In the genomic region with DNA sequence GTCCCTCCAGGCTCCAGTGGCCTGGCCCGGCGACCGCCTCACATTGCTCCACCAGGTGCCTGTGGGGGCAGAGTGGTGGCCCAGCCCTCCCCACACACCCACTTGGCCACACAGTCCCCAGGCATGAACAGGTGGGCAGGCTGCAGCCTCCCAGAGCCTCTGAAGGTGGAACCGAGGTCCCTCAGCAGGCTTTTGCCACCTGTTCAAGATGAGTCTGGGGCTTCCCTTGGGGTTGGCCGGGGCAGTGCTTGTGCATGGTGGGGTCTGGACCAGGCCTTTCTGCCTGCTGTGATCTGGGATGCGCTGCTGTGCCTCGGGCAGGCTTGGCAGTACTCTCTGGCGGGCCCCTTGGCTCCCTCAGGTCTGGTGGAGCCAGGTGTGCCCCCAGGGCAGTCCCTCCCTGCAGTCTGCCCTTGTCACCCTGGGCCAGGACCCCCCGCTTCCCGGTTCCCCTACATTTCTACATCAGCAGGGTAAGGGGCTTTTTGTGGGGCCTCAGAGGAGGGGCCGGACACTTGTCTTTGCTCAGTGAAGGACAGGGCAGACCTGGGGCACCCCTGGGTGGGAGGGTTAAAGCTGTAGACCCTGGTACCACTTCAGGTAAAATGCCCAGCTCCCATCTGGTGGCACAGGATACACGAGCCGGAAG, we compare ENCODE assay signal across 19 cellular contexts. TPM values are rescaled to one million over a fixed set of nuclear protein-coding genes. Genes with fewer than 3 reads are reported as not detected.
DNase-seq lines count a peak whose midpoint lies in the region; ATAC-seq, FAIRE-seq and TF ChIP-seq lines count a peak whose summit lies in the region.
"Had no signal": no experiment of that assay in that cellular context is flagged by ENCODE, and none has a peak within 500 bp of the region (broad histone marks: within the 10 kb centered on the region; RNA-seq: fewer than 3 reads in every experiment).

No MANE protein-coding gene starts in this region.

- no peaks in the 10 kb centered on the region for H3K9me3 ChIP-seq in CD4-positive, alpha-beta T cell (ENCODE audit: control insufficient read depth, low read length)
- no peaks in the 10 kb centered on the region for H3K9me3 ChIP-seq in H1 (ENCODE audit: insufficient read depth in 2 of 2, low read depth in 1 of 2, low read length in 1 of 2)
- no peaks in the 10 kb centered on the region for H3K9me3 ChIP-seq in sigmoid colon
- H3K9me3 ChIP-seq: SJSA1 had no signal

- H3K36me3 ChIP-seq in H1 (ENCODE audit: control insufficient read depth in 2 of 4, insufficient read depth in 4 of 4, low read length in 3 of 4) (peaks cover 0 to 19% (median 8%) of the 10 kb centered on the region in 4 experiments; a peak in 4 of 8 replicates), sigmoid colon (peaks cover 27 to 48% (median 39%) of the 10 kb centered on the region in 4 donors)

- no peak overlapping the region for H3K56ac ChIP-seq in H1 (replicated peaks; ENCODE audit: insufficient read length, low read depth, low read length)

- no peak overlapping the region for H3K9ac ChIP-seq in H1 (replicated peaks in 1 of 4; ENCODE audit: extremely low read depth in 1 of 4, low read depth in 3 of 4, low read length in 3 of 4)

- no peak overlapping the region for H4K91ac ChIP-seq in H1 (replicated peaks; ENCODE audit: insufficient read length, low read length)

- no peak overlapping the region for H2BK12ac ChIP-seq in H1 (ENCODE audit: low read depth, low read length)

- no peaks in the 10 kb centered on the region for H3K79me2 ChIP-seq in H1 (ENCODE audit: control insufficient read depth in 1 of 2, insufficient read depth in 2 of 2, low read length in 2 of 2)

- peaks cover 20% of the 10 kb centered on the region for H3K36me3 Mint-ChIP-seq in CD4-positive, alpha-beta T cell (ENCODE audit: low read depth)
- H3K36me3 Mint-ChIP-seq in IgD-negative memory B cell = no peaks in the 10 kb centered on the region
- H3K36me3 Mint-ChIP-seq in stimulated activated effector memory CD8-positive, alpha-beta T cell treated with anti-CD3 and anti-CD28 coated beads, Interleukin-12 subunit alpha, Interleukin-12 subunit beta, amount 100 ng/mL, for 72 hours = peaks cover 57% of the 10 kb centered on the region

- H3K4me2 ChIP-seq in H1 (ENCODE audit: insufficient read depth in 1 of 2, low read depth in 2 of 2, low read length in 2 of 2) = no peak overlapping the region

- H2BK120ac ChIP-seq in H1 (replicated peaks; ENCODE audit: low read depth, low read length) = no peak overlapping the region

- peaks cover 12% of the 10 kb centered on the region for H3K4me1 Mint-ChIP-seq in CD4-positive, alpha-beta T cell (ENCODE audit: low read depth)
- H3K4me1 Mint-ChIP-seq in IgD-negative memory B cell = peaks cover 0 to 11% (median 6%) of the 10 kb centered on the region in 3 donors
- no peaks in the 10 kb centered on the region for H3K4me1 Mint-ChIP-seq in stimulated activated effector memory CD8-positive, alpha-beta T cell treated with anti-CD3 and anti-CD28 coated beads, Interleukin-12 subunit alpha, Interleukin-12 subunit beta, amount 100 ng/mL, for 72 hours

- no peak overlapping the region for H2AK5ac ChIP-seq in H1 (ENCODE audit: low read depth, low read length)

- TF ChIP-seq EP300 in H1 (IDR thresholded peaks at IDR 0.05; ENCODE audit: borderline replicate concordance in 1 of 2, low read depth in 2 of 2, low read length in 2 of 2) (no peak), sigmoid colon (IDR thresholded peaks at IDR 0.05) (no peak)

- no peaks in the 10 kb centered on the region for H3K79me1 ChIP-seq in H1 (ENCODE audit: low read depth, low read length)

- 0 out of 2 replicates have a peak overlapping the region, but pooled peaks have one; percentile 53 for H4K8ac ChIP-seq in H1 (ENCODE audit: extremely low read depth, insufficient read depth, low read length)

- no peak overlapping the region for H3K14ac ChIP-seq in H1 (ENCODE audit: insufficient read length)

- CTCF ChIA-PET in CD4-positive, alpha-beta T cell (lab: Charles Lee) = interaction anchor here (0.5 kb wide), 1 partner anchor 55 kb away, joined by 3 read pairs; no protein-coding TSS in a partner anchor
- CTCF ChIA-PET in H1 (lab: Charles Lee; ENCODE audit: partially characterized antibody) = interaction anchor here (0.7 to 3.5 kb wide), 5 partner anchors 15 to 224 kb away, joined by 3 to 15 read pairs (median 3); no protein-coding TSS in a partner anchor

- peak overlapping the region; percentile 82; the same call in 1 of the 2 replicates for H2BK5ac ChIP-seq in H1 (ENCODE audit: low read depth, low read length)

- no peak for ATAC-seq in CD4-positive, alpha-beta T cell (ENCODE audit: poor library complexity)
- peak; percentile 8 for ATAC-seq in stimulated activated effector memory CD8-positive, alpha-beta T cell treated with anti-CD3 and anti-CD28 coated beads, Interleukin-12 subunit alpha, Interleukin-12 subunit beta, amount 100 ng/mL, for 72 hours
- no peak for ATAC-seq in left ventricle myocardium superior

- peaks cover 40% of the 10 kb centered on the region for H3K27me3 ChIP-seq in CD4-positive, alpha-beta T cell (ENCODE audit: control insufficient read depth, insufficient read depth, low read length)
- H3K27me3 ChIP-seq in H1 (replicated peaks in 1 of 4; ENCODE audit: control insufficient read depth in 3 of 4, extremely low read depth in 1 of 4, insufficient read depth in 3 of 4, low read length in 3 of 4) (peaks cover 0 to 8% (median 2%) of the 10 kb centered on the region in 4 experiments; a peak in 2 of 7 replicates), sigmoid colon (peaks cover 36 to 53% (median 47%) of the 10 kb centered on the region in 3 donors)

- H3K4me3 ChIP-seq in H1 (ENCODE audit: extremely low read depth in 1 of 4, insufficient read depth in 2 of 4, low read depth in 3 of 4, low read length in 4 of 4) (no peak overlapping the region), sigmoid colon (no peak overlapping the region)
- H3K4me3 ChIP-seq: SJSA1 had no signal

- no peak for TF ChIP-seq RAD21 in H1 (IDR thresholded peaks at IDR 0.05 in 1 of 2, conservative IDR thresholded peaks at IDR 0.05 in 1 of 2; ENCODE audit: low read depth in 2 of 2, low read length in 2 of 2)

- H2BK20ac ChIP-seq in H1 (ENCODE audit: low read length) = no peak overlapping the region

- intact Hi-C loops in CD4-positive, alpha-beta T cell (cut with DNase I, micrococcal nuclease) = no loop called here
- intact Hi-C loops in left ventricle myocardium superior (cut with micrococcal nuclease) = no loop called here
- intact Hi-C loops in sigmoid colon (cut with DNase I) = no loop called here

- peak overlapping the region; percentile 38 for H3K4me3 Mint-ChIP-seq in CD4-positive, alpha-beta T cell
- H3K4me3 Mint-ChIP-seq in IgD-negative memory B cell = peak overlapping the region in 1 of 4 donors; percentile 58
- no peak overlapping the region for H3K4me3 Mint-ChIP-seq in stimulated activated effector memory CD8-positive, alpha-beta T cell treated with anti-CD3 and anti-CD28 coated beads, Interleukin-12 subunit alpha, Interleukin-12 subunit beta, amount 100 ng/mL, for 72 hours

- no peak overlapping the region for H3K27ac Mint-ChIP-seq in CD4-positive, alpha-beta T cell
- peak overlapping the region in 2 of 3 donors; percentile 42 to 46 for H3K27ac Mint-ChIP-seq in IgD-negative memory B cell
- H3K27ac Mint-ChIP-seq in stimulated activated effector memory CD8-positive, alpha-beta T cell treated with anti-CD3 and anti-CD28 coated beads, Interleukin-12 subunit alpha, Interleukin-12 subunit beta, amount 100 ng/mL, for 72 hours = peak overlapping the region; percentile 69

- H3K27me3 Mint-ChIP-seq in CD4-positive, alpha-beta T cell = peaks cover 23% of the 10 kb centered on the region
- H3K27me3 Mint-ChIP-seq in IgD-negative memory B cell = peaks cover 23% of the 10 kb centered on the region

- no peak overlapping the region for H3K18ac ChIP-seq in H1 (ENCODE audit: extremely low read depth, low read length)

- no peak overlapping the region for H2AFZ ChIP-seq in H1 (ENCODE audit: low read length)

- POLR2A ChIA-PET in CD4-positive, alpha-beta T cell (lab: Charles Lee) = interaction anchor here (0.9 to 2.7 kb wide), 4 partner anchors 9 to 41 kb away, joined by 3 to 10 read pairs (median 4); a partner anchor contains a TSS
- POLR2A ChIA-PET in H1 (lab: Charles Lee; ENCODE audit: partially characterized antibody) = interaction anchor here (0.6 to 2.4 kb wide), 11 partner anchors 9 to 128 kb away, joined by 3 to 14 read pairs (median 7); a partner anchor contains a TSS

- no peak for TF ChIP-seq CTCF in CD4-positive, alpha-beta T cell (IDR thresholded peaks at IDR 0.05)
- TF ChIP-seq CTCF in H1 (IDR thresholded peaks at IDR 0.05; ENCODE audit: control extremely low read depth in 1 of 3, insufficient read depth in 1 of 3, low read depth in 1 of 3, low read length in 3 of 3) (no peak), sigmoid colon (IDR thresholded peaks at IDR 0.05) (no peak)

- peaks cover 0 to 5% of the 10 kb centered on the region in 2 experiments for H4K20me1 ChIP-seq in H1 (replicated peaks in 1 of 2; ENCODE audit: control insufficient read depth in 1 of 2, insufficient read depth in 2 of 2, low read length in 2 of 2)

- H3K4ac ChIP-seq in H1 (replicated peaks; ENCODE audit: insufficient read length, low read depth, low read length) = no peak overlapping the region

- no peak for FAIRE-seq in H1 (lab: Jason Lieb, UNC)
- FAIRE-seq: G401.6, GM12892, GM19239 had no signal

- H2BK15ac ChIP-seq in H1 (ENCODE audit: low read length) = no peak overlapping the region

- H3K23me2 ChIP-seq in H1 (ENCODE audit: low read depth, low read length) = peaks cover 13% of the 10 kb centered on the region

- TF ChIP-seq POLR2A in H1 (IDR thresholded peaks at IDR 0.05; ENCODE audit: control extremely low read depth in 1 of 2, low read depth in 2 of 2, low read length in 2 of 2) (no peak), sigmoid colon (IDR thresholded peaks at IDR 0.05) (no peak)

- no peak overlapping the region for H4K5ac ChIP-seq in H1 (ENCODE audit: insufficient read length, low read depth, low read length)

- no peak for DNase-seq in CD4-positive, alpha-beta T cell
- DNase-seq in H1 (ENCODE audit: low read depth in 1 of 2, low spot score in 2 of 2) (no peak), left ventricle myocardium superior (no peak), sigmoid colon (no peak), medulla oblongata (ENCODE audit: extremely low spot score) (no peak)
- no peak for DNase-seq in stimulated activated effector memory CD8-positive, alpha-beta T cell treated with anti-CD3 and anti-CD28 coated beads, Interleukin-12 subunit alpha, Interleukin-12 subunit beta, amount 100 ng/mL, for 72 hours (ENCODE audit: low spot score in 2 of 2)
- DNase-seq: DMS79, GOT3, NCI-H1417, NCI-H2029, NCI-H2171 treated with DMSO at 0.1 percent for 48 hours, NCI-H510A, RPMI8226, SW 1271 had no signal

- no peak overlapping the region for H3K27ac ChIP-seq in CD4-positive, alpha-beta T cell (ENCODE audit: low read depth, low read length)
- H3K27ac ChIP-seq in H1 (ENCODE audit: low read depth, low read length) (no peak overlapping the region), sigmoid colon (no peak overlapping the region)
- H3K27ac ChIP-seq: SJSA1 had no signal

- H3K9me3 Mint-ChIP-seq in CD4-positive, alpha-beta T cell = no peaks in the 10 kb centered on the region
- H3K9me3 Mint-ChIP-seq in IgD-negative memory B cell = no peaks in the 10 kb centered on the region
- H3K9me3 Mint-ChIP-seq in stimulated activated effector memory CD8-positive, alpha-beta T cell treated with anti-CD3 and anti-CD28 coated beads, Interleukin-12 subunit alpha, Interleukin-12 subunit beta, amount 100 ng/mL, for 72 hours = no peaks in the 10 kb centered on the region

- H3K23ac ChIP-seq in H1 (ENCODE audit: insufficient read length) = no peak overlapping the region

- H3K4me1 ChIP-seq in H1 (replicated peaks in 1 of 4; ENCODE audit: control insufficient read depth in 3 of 4, insufficient read depth in 4 of 4, low read length in 3 of 4) (peaks cover 0 to 17% (median 11%) of the 10 kb centered on the region in 4 experiments; a peak in 5 of 7 replicates), sigmoid colon (peaks cover 0 to 42% (median 34%) of the 10 kb centered on the region in 4 donors)

- WGBS in H1 (ENCODE audit: extremely low coverage in 1 of 2, insufficient coverage in 1 of 2, insufficient read length in 1 of 2, insufficient replicate concordance in 2 of 2, low coverage in 1 of 2, low lambda C conversion rate in 2 of 2, missing lambda C conversion rate in 1 of 2), 2 experiments = 85% methylated on average over 11 of the region's 13 CpGs; no CpG with 5 or more reads in 1 of the 2 experiments
- 72 to 78% methylated on average over 13 of the region's 13 CpGs for whole genome bisulfite sequencing in sigmoid colon, 2 donors

RNA-seq across cellular contexts. Expression of a gene that starts 2.7 kb away (rescaled TPM):
- not detected for total RNA-seq in CD4-positive, alpha-beta T cell
- polyA plus RNA-seq in IgD-negative memory B cell (11.9 TPM), H1 (2011; rRNA removed) (21.7 and 39.7 TPM in 2 replicates), sigmoid colon (1 to 10 TPM; 1.8 to 5.8 (median 4.4) TPM)
- total RNA-seq in H1 (2021; fragmentation: NEBNext Ultra II Directional; extraction: Animal tissue kit (Norgen Biotek cat#: 25700)) = 76.0 and 80.1 TPM in 2 replicates
- 47.5 TPM for polyA plus RNA-seq in H1 (2011; cell fraction: cytosol; rRNA removed)
- polyA plus RNA-seq in H1 (2011; cell fraction: nucleus; rRNA removed) = 245 TPM
- polyA plus RNA-seq in H1 (2012, experiment 1 of 2) = 54.7 to 62.3 TPM (median 59.2 TPM) in 4 replicates
- polyA plus RNA-seq in H1 (2012, experiment 2 of 2) = 36.6 TPM
- polyA plus RNA-seq in H1 (2013, experiment 1 of 2) = 97.2 TPM
- polyA plus RNA-seq in H1 (2013, experiment 2 of 2) = 86.2 TPM
- polyA minus RNA-seq in H1 (2011; rRNA and poly(A)+ RNA removed) = 3.3 and 4.8 TPM in 2 replicates
- polyA minus RNA-seq in H1 (2011; cell fraction: cytosol; rRNA and poly(A)+ RNA removed) = 16.0 TPM
- polyA minus RNA-seq in H1 (2011; cell fraction: nucleus; rRNA and poly(A)+ RNA removed) = 24.0 TPM
- total RNA-seq in left ventricle myocardium superior (2.9 TPM), sigmoid colon (10 to 100 TPM in 2 of 4 donors, 1 to 10 TPM in 2; 3.5 to 20.8 (median 10.8) TPM)
- total RNA-seq: SJSA1 had no signal

RNA-seq across cellular contexts. Expression of a gene that starts 9.5 kb away (rescaled TPM):
- total RNA-seq in CD4-positive, alpha-beta T cell = 10 to 100 TPM; 54.5 to 56.0 TPM
- polyA plus RNA-seq in IgD-negative memory B cell (79.6 TPM), H1 (2011; rRNA removed) (13.9 and 26.7 TPM in 2 replicates), sigmoid colon (10 to 100 TPM; 22.2 to 64.8 (median 43.7) TPM)
- 25.1 and 25.8 TPM in 2 replicates for total RNA-seq in H1 (2021; fragmentation: NEBNext Ultra II Directional; extraction: Animal tissue kit (Norgen Biotek cat#: 25700))
- 31.1 TPM for polyA plus RNA-seq in H1 (2011; cell fraction: cytosol; rRNA removed)
- 31.9 TPM for polyA plus RNA-seq in H1 (2011; cell fraction: nucleus; rRNA removed)
- polyA plus RNA-seq in H1 (2012, experiment 1 of 2) = 14.3 to 22.7 TPM (median 20.9 TPM) in 4 replicates
- 14.7 TPM for polyA plus RNA-seq in H1 (2012, experiment 2 of 2)
- 14.1 TPM for polyA plus RNA-seq in H1 (2013, experiment 1 of 2)
- polyA plus RNA-seq in H1 (2013, experiment 2 of 2) = 12.8 TPM
- 9.5 and 11.2 TPM in 2 replicates for polyA minus RNA-seq in H1 (2011; rRNA and poly(A)+ RNA removed)
- 18.2 TPM for polyA minus RNA-seq in H1 (2011; cell fraction: cytosol; rRNA and poly(A)+ RNA removed)
- 11.4 TPM for polyA minus RNA-seq in H1 (2011; cell fraction: nucleus; rRNA and poly(A)+ RNA removed)
- total RNA-seq in left ventricle myocardium superior (21.0 TPM), sigmoid colon (10 to 100 TPM; 44.7 to 61.5 (median 48.6) TPM)

RNA-seq across cellular contexts. Expression of a gene that starts 17.9 kb away (rescaled TPM):
- total RNA-seq in CD4-positive, alpha-beta T cell = 1 to 10 TPM; 7.4 to 7.9 TPM
- 8.3 TPM for polyA plus RNA-seq in IgD-negative memory B cell
- 16.8 and 18.7 TPM in 2 replicates for total RNA-seq in H1 (2021; fragmentation: NEBNext Ultra II Directional; extraction: Animal tissue kit (Norgen Biotek cat#: 25700))
- 15.0 and 16.7 TPM in 2 replicates for polyA plus RNA-seq in H1 (2011; rRNA removed)
- polyA plus RNA-seq in H1 (2011; cell fraction: cytosol; rRNA removed) = 16.9 TPM
- 15.2 TPM for polyA plus RNA-seq in H1 (2011; cell fraction: nucleus; rRNA removed)
- polyA plus RNA-seq in H1 (2012, experiment 1 of 2) = 12.4 to 15.8 TPM (median 14.1 TPM) in 4 replicates
- polyA plus RNA-seq in H1 (2012, experiment 2 of 2) = 12.8 TPM
- 12.5 TPM for polyA plus RNA-seq in H1 (2013, experiment 1 of 2)
- polyA plus RNA-seq in H1 (2013, experiment 2 of 2) = 13.0 TPM
- 9.2 and 10.4 TPM in 2 replicates for polyA minus RNA-seq in H1 (2011; rRNA and poly(A)+ RNA removed)
- polyA minus RNA-seq in H1 (2011; cell fraction: cytosol; rRNA and poly(A)+ RNA removed) = 7.4 TPM
- 9.5 TPM for polyA minus RNA-seq in H1 (2011; cell fraction: nucleus; rRNA and poly(A)+ RNA removed)
- total RNA-seq in left ventricle myocardium superior = 11.1 TPM
- total RNA-seq in sigmoid colon = 10 to 100 TPM in 3 of 4 donors, 1 to 10 TPM in 1; 7.1 to 16.0 (median 12.4) TPM
- polyA plus RNA-seq in sigmoid colon = 10 to 100 TPM in 2 of 3 donors, 1 to 10 TPM in 1; 8.1 to 11.2 (median 10.2) TPM

RNA-seq across cellular contexts. Expression of a gene that starts 47.4 kb away (rescaled TPM):
- 1 to 10 TPM; 5.9 to 6.3 TPM for total RNA-seq in CD4-positive, alpha-beta T cell
- 1.2 TPM for polyA plus RNA-seq in IgD-negative memory B cell
- 15.0 and 15.6 TPM in 2 replicates for total RNA-seq in H1 (2021; fragmentation: NEBNext Ultra II Directional; extraction: Animal tissue kit (Norgen Biotek cat#: 25700))
- 4.4 and 6.2 TPM in 2 replicates for polyA plus RNA-seq in H1 (2011; rRNA removed)
- polyA plus RNA-seq in H1 (2011; cell fraction: cytosol; rRNA removed) = 8.6 TPM
- polyA plus RNA-seq in H1 (2011; cell fraction: nucleus; rRNA removed) = 8.7 TPM
- polyA plus RNA-seq in H1 (2012, experiment 1 of 2) = 9.0 to 10.3 TPM (median 10.0 TPM) in 4 replicates
- 4.7 TPM for polyA plus RNA-seq in H1 (2012, experiment 2 of 2)
- polyA plus RNA-seq in H1 (2013, experiment 1 of 2) = 10.2 TPM
- polyA plus RNA-seq in H1 (2013, experiment 2 of 2) = 9.9 TPM
- polyA minus RNA-seq in H1 (2011; rRNA and poly(A)+ RNA removed) = 5.1 and 5.4 TPM in 2 replicates
- 6.5 TPM for polyA minus RNA-seq in H1 (2011; cell fraction: cytosol; rRNA and poly(A)+ RNA removed)
- polyA minus RNA-seq in H1 (2011; cell fraction: nucleus; rRNA and poly(A)+ RNA removed) = 7.9 TPM
- 6.1 TPM for total RNA-seq in left ventricle myocardium superior
- 10 to 100 TPM in 2 of 4 donors, 1 to 10 TPM in 2; 8.1 to 16.9 (median 12.1) TPM for total RNA-seq in sigmoid colon
- 1 to 10 TPM; 2.3 to 7.8 (median 3.8) TPM for polyA plus RNA-seq in sigmoid colon
